In the genomic region with DNA sequence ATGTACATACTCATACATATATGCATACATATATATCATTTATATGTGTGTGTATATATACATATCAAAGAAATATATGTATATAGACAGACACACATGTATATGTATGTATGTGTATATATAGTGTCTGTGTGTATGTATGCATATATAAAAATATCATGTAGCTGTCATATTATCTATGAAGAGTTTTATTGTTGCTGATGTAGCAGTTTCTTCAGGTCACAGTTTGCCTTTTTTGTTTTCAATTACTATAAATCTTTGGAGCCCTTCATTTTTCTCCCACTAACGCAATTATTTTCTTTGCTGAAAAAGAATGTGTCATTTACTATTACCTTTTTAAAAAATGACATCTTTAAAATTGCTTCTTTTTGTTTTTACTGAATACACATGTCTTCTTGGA, we compare ENCODE assay signal across 1 cellular context.
TF ChIP-seq lines count a peak whose summit lies in the region.

No MANE protein-coding gene starts in this region.

TF ChIP-seq in HepG2, 621 proteins besides CTCF, POLR2A, EP300 and RAD21 (continued from another document):
- TF ChIP-seq, protein P1, sequence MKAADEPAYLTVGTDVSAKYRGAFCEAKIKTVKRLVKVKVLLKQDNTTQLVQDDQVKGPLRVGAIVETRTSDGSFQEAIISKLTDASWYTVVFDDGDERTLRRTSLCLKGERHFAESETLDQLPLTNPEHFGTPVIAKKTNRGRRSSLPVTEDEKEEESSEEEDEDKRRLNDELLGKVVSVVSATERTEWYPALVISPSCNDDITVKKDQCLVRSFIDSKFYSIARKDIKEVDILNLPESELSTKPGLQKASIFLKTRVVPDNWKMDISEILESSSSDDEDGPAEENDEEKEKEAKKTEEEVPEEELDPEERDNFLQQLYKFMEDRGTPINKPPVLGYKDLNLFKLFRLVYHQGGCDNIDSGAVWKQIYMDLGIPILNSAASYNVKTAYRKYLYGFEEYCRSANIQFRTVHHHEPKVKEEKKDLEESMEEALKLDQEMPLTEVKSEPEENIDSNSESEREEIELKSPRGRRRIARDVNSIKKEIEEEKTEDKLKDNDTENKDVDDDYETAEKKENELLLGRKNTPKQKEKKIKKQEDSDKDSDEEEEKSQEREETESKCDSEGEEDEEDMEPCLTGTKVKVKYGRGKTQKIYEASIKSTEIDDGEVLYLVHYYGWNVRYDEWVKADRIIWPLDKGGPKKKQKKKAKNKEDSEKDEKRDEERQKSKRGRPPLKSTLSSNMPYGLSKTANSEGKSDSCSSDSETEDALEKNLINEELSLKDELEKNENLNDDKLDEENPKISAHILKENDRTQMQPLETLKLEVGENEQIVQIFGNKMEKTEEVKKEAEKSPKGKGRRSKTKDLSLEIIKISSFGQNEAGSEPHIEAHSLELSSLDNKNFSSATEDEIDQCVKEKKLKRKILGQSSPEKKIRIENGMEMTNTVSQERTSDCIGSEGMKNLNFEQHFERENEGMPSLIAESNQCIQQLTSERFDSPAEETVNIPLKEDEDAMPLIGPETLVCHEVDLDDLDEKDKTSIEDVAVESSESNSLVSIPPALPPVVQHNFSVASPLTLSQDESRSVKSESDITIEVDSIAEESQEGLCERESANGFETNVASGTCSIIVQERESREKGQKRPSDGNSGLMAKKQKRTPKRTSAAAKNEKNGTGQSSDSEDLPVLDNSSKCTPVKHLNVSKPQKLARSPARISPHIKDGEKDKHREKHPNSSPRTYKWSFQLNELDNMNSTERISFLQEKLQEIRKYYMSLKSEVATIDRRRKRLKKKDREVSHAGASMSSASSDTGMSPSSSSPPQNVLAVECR (CRISPR knock-in tag; IDR thresholded peaks at IDR 0.05; ENCODE audit: borderline replicate concordance) = no peak
- TF ChIP-seq ZNF660 (CRISPR knock-in tag; IDR thresholded peaks at IDR 0.05; ENCODE audit: borderline replicate concordance, low read depth) (no peak), ZMYM4 (CRISPR knock-in tag; IDR thresholded peaks at IDR 0.05) (no peak), MAFF (IDR thresholded peaks at IDR 0.05; ENCODE audit: low read depth, low read length) (peak; percentile 69), ZNF75D (CRISPR knock-in tag; IDR thresholded peaks at IDR 0.05; ENCODE audit: borderline replicate concordance) (no peak), MAFK (conservative IDR thresholded peaks at IDR 0.05 in 1 of 2, IDR thresholded peaks at IDR 0.05 in 1 of 2; ENCODE audit: low read length in 2 of 2) (peak; percentile 59 to 80; a peak in 3 of 4 replicates)
